In genomic region chr7:128910569-128910945, GRCh38 we compare ENCODE assay signal across 9 cellular contexts. TPM values are rescaled to one million over a fixed set of nuclear protein-coding genes. Genes with fewer than 3 reads are reported as not detected.
A peak's percentile ranks its signal among the peaks of the same experiment; 100 is the strongest.
DNase-seq lines count a peak whose midpoint lies in the region; ATAC-seq, FAIRE-seq and TF ChIP-seq lines count a peak whose summit lies in the region.
"Had no signal": no experiment of that assay in that cellular context is flagged by ENCODE, and none has a peak within 500 bp of the region (broad histone marks: within the 10 kb centered on the region; RNA-seq: fewer than 3 reads in every experiment).

TSS of gene KCP (minus strand) at chr7:128910709. CDS start at chr7:128910676, 33 bp downstream.

- peak within 1 kb of the TSS; percentile 9 for H3K27ac Mint-ChIP-seq in chondrocyte (ENCODE audit: unreplicated experiment)
- H3K27ac Mint-ChIP-seq: naive thymus-derived CD4-positive, alpha-beta T cell had no signal

- ATAC-seq in gastrocnemius medialis (no peak), HG03469 (IDR thresholded peaks at IDR 0.05; ENCODE audit: unreplicated experiment) (no peak)
- ATAC-seq: naive thymus-derived CD4-positive, alpha-beta T cell had no signal

- H3K36me3 ChIP-seq in H7 (replicated peaks; ENCODE audit: control insufficient read depth, insufficient read depth, low read length): no peaks in the 10 kb centered on the region
- H3K36me3 ChIP-seq in kidney (ENCODE audit: control insufficient read depth in 1 of 2, insufficient read depth in 2 of 2, low read length in 2 of 2): peaks cover 0 to 4% of the 10 kb centered on the region in 2 donors
- no peaks in the 10 kb centered on the region for H3K36me3 ChIP-seq in skeletal muscle tissue (ENCODE audit: control insufficient read depth in 3 of 3, insufficient read depth in 3 of 3, low read length in 3 of 3)
- no peaks in the 10 kb centered on the region for H3K36me3 ChIP-seq in gastrocnemius medialis

- H3K27me3 ChIP-seq in H7 (ENCODE audit: control insufficient read depth, insufficient read depth, low read length) (peaks cover 18% of the 10 kb centered on the region), skeletal muscle tissue (ENCODE audit: control insufficient read depth in 3 of 3, insufficient read depth in 3 of 3, low read length in 3 of 3) (peaks cover 46 to 57% (median 56%) of the 10 kb centered on the region in 3 donors), gastrocnemius medialis (peaks cover 12 to 45% (median 41%) of the 10 kb centered on the region in 3 donors)

- peaks cover 0 to 15% of the 10 kb centered on the region in 2 donors for H3K4me1 ChIP-seq in kidney (ENCODE audit: control insufficient read depth in 1 of 2, insufficient read depth in 1 of 2, low read depth in 1 of 2, low read length in 2 of 2)
- H3K4me1 ChIP-seq in skeletal muscle tissue (ENCODE audit: control insufficient read depth in 3 of 3, insufficient read depth in 3 of 3, low read length in 3 of 3): peaks cover 0 to 6% (median 2%) of the 10 kb centered on the region in 3 donors
- H3K4me1 ChIP-seq in gastrocnemius medialis: peaks cover 0 to 6% of the 10 kb centered on the region in 2 donors

- H3K27me3 Mint-ChIP-seq in chondrocyte (ENCODE audit: low read depth): peaks cover 23% of the 10 kb centered on the region

- H3K9me3 ChIP-seq in kidney (ENCODE audit: control insufficient read depth in 1 of 2, low read length in 2 of 2) (no peaks in the 10 kb centered on the region), skeletal muscle tissue (ENCODE audit: control insufficient read depth in 3 of 3, low read length in 3 of 3) (no peaks in the 10 kb centered on the region), gastrocnemius medialis (no peaks in the 10 kb centered on the region)

- H3K27ac ChIP-seq in kidney (ENCODE audit: low read depth in 2 of 2, low read length in 2 of 2) (peak within 1 kb of the TSS; percentile 85 to 86), skeletal muscle tissue (ENCODE audit: low read depth, low read length) (peak within 1 kb of the TSS; percentile 25), gastrocnemius medialis (peak within 1 kb of the TSS in 2 of 4 donors; percentile 22 to 47)

- no peaks in the 10 kb centered on the region for H3K36me3 Mint-ChIP-seq in chondrocyte (ENCODE audit: low read depth)

- TF ChIP-seq POLR2A in gastrocnemius medialis (IDR thresholded peaks at IDR 0.05): no peak

- DNase-seq in H7 (peak; percentile 87), chondrocyte (ENCODE audit: low spot score) (no peak), kidney (peak; percentile 90), NCI-H1105 (lab: John Stamatoyannopoulos, UW) (no peak), gastrocnemius medialis (no peak), activated gamma-delta T cell (lab: John Stamatoyannopoulos, UW) (no peak)
- DNase-seq: naive thymus-derived CD4-positive, alpha-beta T cell had no signal

- TF ChIP-seq CTCF in chondrocyte (IDR thresholded peaks at IDR 0.05) (no peak), kidney (IDR thresholded peaks at IDR 0.05; ENCODE audit: borderline replicate concordance, extremely low read depth, insufficient read depth) (no peak), gastrocnemius medialis (IDR thresholded peaks at IDR 0.05 in 4 of 5, conservative IDR thresholded peaks at IDR 0.05 in 1 of 5) (no peak)

- H3K4me3 Mint-ChIP-seq in chondrocyte (ENCODE audit: unreplicated experiment): peak within 1 kb of the TSS; percentile 75

- H3K9ac ChIP-seq in kidney (ENCODE audit: low read length in 2 of 2): peak within 1 kb of the TSS; percentile 29
- H3K9ac ChIP-seq in skeletal muscle tissue (ENCODE audit: low read depth in 1 of 3, low read length in 3 of 3): peak within 1 kb of the TSS; percentile 10 to 40 (median 14)

- H3K4me3 ChIP-seq in H7 (ENCODE audit: insufficient read depth, low read depth, low read length) (peak within 1 kb of the TSS; percentile 67), kidney (ENCODE audit: low read length in 2 of 2) (peak within 1 kb of the TSS; percentile 49 to 56), skeletal muscle tissue (ENCODE audit: low read length in 3 of 3) (peak within 1 kb of the TSS in 1 of 3 donors; percentile 29), gastrocnemius medialis (peak within 1 kb of the TSS in 2 of 4 donors; percentile 5 to 26)

- no peaks in the 10 kb centered on the region for H3K9me3 Mint-ChIP-seq in chondrocyte (ENCODE audit: low read depth)

- intact Hi-C loops in kidney (cut with DNase I): no loop called here
- intact Hi-C loops in gastrocnemius medialis (cut with DNase I; ENCODE audit: low total_unique reads): no loop called here

- in situ Hi-C loops in gastrocnemius medialis (cut with MboI; ENCODE audit: low sequenced_read_pairs in 4 of 4): no loop called here

- H3K4me1 Mint-ChIP-seq in chondrocyte (ENCODE audit: low read depth): peaks cover 11% of the 10 kb centered on the region

- no peak for FAIRE-seq in kidney (lab: Jason Lieb, UNC)

RNA-seq across cellular contexts. Expression of gene KCP, which starts in this region (rescaled TPM):
- 2.5 and 3.4 TPM in 2 replicates for total RNA-seq in H7 (2014; rRNA removed; shearing (Covaris generic))
- 1.3 to 1.5 TPM in 2 of 3 replicates, not detected in the other for total RNA-seq in chondrocyte
- 44.6 TPM for total RNA-seq in kidney
- polyA plus RNA-seq in kidney (ENCODE audit: insufficient read depth, low read depth, low replicate concordance): 7.7 TPM
- total RNA-seq in skeletal muscle tissue: under 0.01 TPM
- under 1 TPM in 1 of 4 donors, not detected in 3; 0.10 TPM for total RNA-seq in gastrocnemius medialis
- polyA plus RNA-seq: naive thymus-derived CD4-positive, alpha-beta T cell had no signal

Comparison
In these comparisons a context has a peak if more than half of its experiments do, and no peak if none do; other contexts are left out.
1. RNA of gene KCP (total RNA-seq): 44.6 TPM in kidney (single experiment); 2.5 to 3.4 TPM in H7, 1.3 to 1.5 TPM in chondrocyte, 0.10 TPM in gastrocnemius medialis and under 0.01 TPM in skeletal muscle tissue (single experiment); every median in the first group is over 10 times any median in the second.
2. DNase-seq: peak in H7 (single experiment) and kidney (single experiment); none in chondrocyte (single experiment), NCI-H1105 (single experiment), gastrocnemius medialis (0 of 2) and activated gamma-delta T cell (single experiment).